In the genomic region with DNA sequence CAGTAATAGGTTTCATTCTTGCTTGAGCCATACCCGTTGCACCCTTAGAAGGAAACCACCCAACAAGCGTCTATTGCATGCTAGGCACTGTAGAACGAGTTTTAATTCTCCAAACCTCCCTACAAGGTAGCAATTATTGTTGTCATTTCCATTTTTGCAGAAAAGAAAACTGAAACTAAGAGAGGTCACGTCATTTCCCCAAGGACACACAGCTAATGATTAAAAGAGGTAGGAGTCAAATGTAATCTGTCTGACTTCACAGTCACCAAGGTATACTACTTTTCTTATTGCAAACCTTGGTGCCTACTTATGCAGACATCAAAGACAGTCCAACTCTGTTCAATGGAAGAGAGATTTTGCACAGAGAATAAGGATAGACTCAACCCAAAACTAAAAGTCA, we compare ENCODE assay signal across 14 cellular contexts. TPM values are rescaled to one million over a fixed set of nuclear protein-coding genes. Genes with fewer than 3 reads are reported as not detected.
DNase-seq lines count a peak whose midpoint lies in the region; ATAC-seq and TF ChIP-seq lines count a peak whose summit lies in the region.
"Had no signal": no experiment of that assay in that cellular context is flagged by ENCODE, and none has a peak within 500 bp of the region (broad histone marks: within the 10 kb centered on the region; RNA-seq: fewer than 3 reads in every experiment).

No MANE protein-coding gene starts in this region.

- TF ChIP-seq CTCF in GM06990 (IDR thresholded peaks at IDR 0.05; ENCODE audit: insufficient read depth, low read length, poor library complexity, severe bottlenecking) (no peak), CD14-positive monocyte (IDR thresholded peaks at IDR 0.05) (no peak)

- H3K36me3 ChIP-seq in GM06990 (ENCODE audit: control insufficient read depth, insufficient read depth, low read length) (no peaks in the 10 kb centered on the region), MG63 (no peaks in the 10 kb centered on the region)
- H3K36me3 ChIP-seq: Peyer's patch, prostate gland had no signal

- no peaks in the 10 kb centered on the region for H3K9me3 ChIP-seq in MG63
- H3K9me3 ChIP-seq: Peyer's patch, prostate gland had no signal

- H3K27ac Mint-ChIP-seq in CD14-positive monocyte: no peak overlapping the region
- no peak overlapping the region for H3K27ac Mint-ChIP-seq in activated T-helper 2 cell treated with anti-CD3 and anti-CD28 coated beads, Interferon-gamma antibody, Interleukin-2, Interleukin-4, amounts not matched to agents 10 μg/mL and 5 μg/mL and 100 μg/mL, durations not matched to agents 14 hours and 24 hours and 36 hours

- 0 out of 2 replicates have a peak overlapping the region, but pooled peaks have one; percentile 6 for H3K4me3 ChIP-seq in GM06990 (replicated peaks; ENCODE audit: low read depth, low read length)
- H3K4me3 ChIP-seq in MG63: no peak overlapping the region
- H3K4me3 ChIP-seq: Peyer's patch, prostate gland had no signal

- H3K27me3 ChIP-seq in GM06990 (replicated peaks; ENCODE audit: control insufficient read depth, insufficient read depth, low read length) (no peaks in the 10 kb centered on the region), MG63 (no peaks in the 10 kb centered on the region)
- H3K27me3 ChIP-seq: Peyer's patch had no signal

- H3K4me1 Mint-ChIP-seq in CD14-positive monocyte: peaks cover 18% of the 10 kb centered on the region
- H3K4me1 Mint-ChIP-seq in activated T-helper 2 cell treated with anti-CD3 and anti-CD28 coated beads, Interferon-gamma antibody, Interleukin-2, Interleukin-4, amounts not matched to agents 10 μg/mL and 5 μg/mL and 100 μg/mL, durations not matched to agents 14 hours and 24 hours and 36 hours (ENCODE audit: low read depth): peaks cover 2% of the 10 kb centered on the region

- no peak overlapping the region for H3K4me3 Mint-ChIP-seq in CD14-positive monocyte
- no peak overlapping the region for H3K4me3 Mint-ChIP-seq in activated T-helper 2 cell treated with anti-CD3 and anti-CD28 coated beads, Interferon-gamma antibody, Interleukin-2, Interleukin-4, amounts not matched to agents 10 μg/mL and 5 μg/mL and 100 μg/mL, durations not matched to agents 14 hours and 24 hours and 36 hours (ENCODE audit: low read depth)

- no peaks in the 10 kb centered on the region for H3K36me3 Mint-ChIP-seq in CD14-positive monocyte
- no peaks in the 10 kb centered on the region for H3K36me3 Mint-ChIP-seq in activated T-helper 2 cell treated with anti-CD3 and anti-CD28 coated beads, Interferon-gamma antibody, Interleukin-2, Interleukin-4, amounts not matched to agents 10 μg/mL and 5 μg/mL and 100 μg/mL, durations not matched to agents 14 hours and 24 hours and 36 hours (ENCODE audit: low read depth)

- peaks cover 1 to 23% (median 4%) of the 10 kb centered on the region in 3 donors for H3K27me3 Mint-ChIP-seq in CD14-positive monocyte (ENCODE audit: low read depth in 3 of 3)
- H3K27me3 Mint-ChIP-seq in activated T-helper 2 cell treated with anti-CD3 and anti-CD28 coated beads, Interferon-gamma antibody, Interleukin-2, Interleukin-4, amounts not matched to agents 10 μg/mL and 5 μg/mL and 100 μg/mL, durations not matched to agents 14 hours and 24 hours and 36 hours (ENCODE audit: low read depth): peaks cover 12% of the 10 kb centered on the region

- DNase-seq in GM06990 (ENCODE audit: extremely low read depth, insufficient read length): peak; percentile 57
- DNase-seq in CD14-positive monocyte (ENCODE audit: low spot score): no peak
- DNase-seq in activated T-helper 2 cell treated with anti-CD3 and anti-CD28 coated beads, Interferon-gamma antibody, Interleukin-2, Interleukin-4, amounts not matched to agents 10 μg/mL and 5 μg/mL and 100 μg/mL, durations not matched to agents 14 hours and 24 hours and 36 hours (ENCODE audit: low spot score): no peak
- DNase-seq in SKM-1 (lab: John Stamatoyannopoulos, UW; ENCODE audit: unreplicated experiment): no peak
- no peak for DNase-seq in MG63
- DNase-seq: activated effector memory CD4-positive, alpha-beta T cell treated with Interleukin-2 at 50 U/mL for 16 hours; GDM1; NCI-H187; Peyer's patch had no signal

- peak; percentile 86 for ATAC-seq in GM19043 (IDR thresholded peaks at IDR 0.05; ENCODE audit: low read depth, unreplicated experiment)
- ATAC-seq in HG02623 (IDR thresholded peaks at IDR 0.05; ENCODE audit: unreplicated experiment): peak; percentile 86
- ATAC-seq in HG03432 (IDR thresholded peaks at IDR 0.05; ENCODE audit: unreplicated experiment): peak; percentile 95

- H3K9me3 Mint-ChIP-seq in CD14-positive monocyte: peaks cover 0 to 4% (median 0%) of the 10 kb centered on the region in 7 donors
- H3K9me3 Mint-ChIP-seq in activated T-helper 2 cell treated with anti-CD3 and anti-CD28 coated beads, Interferon-gamma antibody, Interleukin-2, Interleukin-4, amounts not matched to agents 10 μg/mL and 5 μg/mL and 100 μg/mL, durations not matched to agents 14 hours and 24 hours and 36 hours: no peaks in the 10 kb centered on the region

- intact Hi-C loops in CD14-positive monocyte (cut with micrococcal nuclease): no loop called here
- intact Hi-C loops in activated T-helper 2 cell treated with anti-CD3 and anti-CD28 coated beads, Interferon-gamma antibody, Interleukin-2, Interleukin-4, amounts not matched to agents 10 μg/mL and 5 μg/mL and 100 μg/mL, durations not matched to agents 14 hours and 24 hours and 36 hours (cut with micrococcal nuclease): no loop called here

RNA-seq across cellular contexts. Expression of a gene that starts 49.1 kb away (rescaled TPM):
- polyA plus RNA-seq in CD14-positive monocyte: under 1 TPM in 1 of 2 donors, not detected in 1; 0.30 TPM
- 0.07 and 0.14 TPM in 2 replicates for total RNA-seq in activated T-helper 2 cell treated with anti-CD3 and anti-CD28 coated beads, Interferon-gamma antibody, Interleukin-2, Interleukin-4, amounts not matched to agents 10 μg/mL and 5 μg/mL and 100 μg/mL, durations not matched to agents 14 hours and 24 hours and 36 hours
- not detected in 2 replicates for total RNA-seq in MG63 (2014; rRNA removed; shearing (Covaris generic); ENCODE audit: low replicate concordance)
- total RNA-seq: lung microvascular endothelial cell, Peyer's patch had no signal
